In genomic region chr1:41355761-41356160, GRCh38 we compare ENCODE assay signal across 20 cellular contexts. TPM values are rescaled to one million over a fixed set of nuclear protein-coding genes. Genes with fewer than 3 reads are reported as not detected.
A peak's percentile ranks its signal among the peaks of the same experiment; 100 is the strongest.
DNase-seq lines count a peak whose midpoint lies in the region; ATAC-seq and TF ChIP-seq lines count a peak whose summit lies in the region.
"Had no signal": no experiment of that assay in that cellular context is flagged by ENCODE, and none has a peak within 500 bp of the region (broad histone marks: within the 10 kb centered on the region; RNA-seq: fewer than 3 reads in every experiment).

No MANE protein-coding gene starts in this region.

- H3K27ac ChIP-seq in neuronal stem cell (replicated peaks; ENCODE audit: low read length) (no peak overlapping the region), upper lobe of right lung (no peak overlapping the region)
- H3K27ac ChIP-seq: A549 had no signal

- no peak overlapping the region for H3K27ac Mint-ChIP-seq in chondrocyte (ENCODE audit: unreplicated experiment)
- H3K27ac Mint-ChIP-seq: B cell had no signal

- H3K27me3 Mint-ChIP-seq in chondrocyte (ENCODE audit: low read depth), result no peaks in the 10 kb centered on the region

- no peak overlapping the region for H4K91ac ChIP-seq in neuronal stem cell (ENCODE audit: low read depth, low read length, poor library complexity)

- H4K8ac ChIP-seq in neuronal stem cell (ENCODE audit: low read depth, low read length), result no peak overlapping the region

- TF ChIP-seq CTCF in chondrocyte (IDR thresholded peaks at IDR 0.05) (no peak), upper lobe of right lung (IDR thresholded peaks at IDR 0.05) (no peak)

- H3K14ac ChIP-seq in neuronal stem cell (ENCODE audit: low read length), result no peak overlapping the region

- no peaks in the 10 kb centered on the region for H3K79me1 ChIP-seq in neuronal stem cell (ENCODE audit: low read depth, low read length)

- H3K23ac ChIP-seq in neuronal stem cell (ENCODE audit: low read depth, low read length, poor library complexity), result no peak overlapping the region

- H3K27me3 ChIP-seq in neuronal stem cell (ENCODE audit: control insufficient read depth in 3 of 3, insufficient read depth in 3 of 3, low read depth in 1 of 3, low read length in 3 of 3), result peaks cover 0 to 30% (median 0%) of the 10 kb centered on the region in 3 experiments
- no peaks in the 10 kb centered on the region for H3K27me3 ChIP-seq in upper lobe of right lung
- H3K27me3 ChIP-seq: MG63 had no signal

- H3K4me3 Mint-ChIP-seq in chondrocyte (ENCODE audit: unreplicated experiment), result no peak overlapping the region
- H3K4me3 Mint-ChIP-seq: B cell, CD14-positive monocyte had no signal

- H2BK15ac ChIP-seq in neuronal stem cell (ENCODE audit: low read length), result peak overlapping the region; percentile 17

- H2AK5ac ChIP-seq in neuronal stem cell (ENCODE audit: low read depth, low read length), result no peak overlapping the region

- intact Hi-C loops in upper lobe of right lung (cut with DNase I), result no loop called here

- no peak for ATAC-seq in upper lobe of right lung
- ATAC-seq: A549 had no signal

- H3K36me3 ChIP-seq in neuronal stem cell (replicated peaks in 1 of 2; ENCODE audit: control insufficient read depth in 2 of 2, insufficient read depth in 2 of 2, low read length in 2 of 2), result no peaks in the 10 kb centered on the region
- H3K36me3 ChIP-seq in upper lobe of right lung, result no peaks in the 10 kb centered on the region
- H3K36me3 ChIP-seq: MG63 had no signal

- no peak overlapping the region for H2BK5ac ChIP-seq in neuronal stem cell (ENCODE audit: low read length)

- H3K4me1 Mint-ChIP-seq in chondrocyte (ENCODE audit: low read depth), result peaks cover 39% of the 10 kb centered on the region

- H3K9me3 ChIP-seq in neuronal stem cell (replicated peaks in 1 of 2; ENCODE audit: control insufficient read depth in 2 of 2, insufficient read depth in 1 of 2, low read depth in 1 of 2, low read length in 2 of 2) (no peaks in the 10 kb centered on the region), upper lobe of right lung (no peaks in the 10 kb centered on the region)
- H3K9me3 ChIP-seq: A549, MG63 had no signal

- no peak overlapping the region for H3K9ac ChIP-seq in neuronal stem cell (ENCODE audit: low read depth, low read length, poor library complexity)

- H3K4me1 ChIP-seq in neuronal stem cell (ENCODE audit: control insufficient read depth in 2 of 2, insufficient read depth in 1 of 2, low read depth in 1 of 2, low read length in 2 of 2), result peaks cover 18 to 32% of the 10 kb centered on the region in 2 donors
- peaks cover 5% of the 10 kb centered on the region for H3K4me1 ChIP-seq in upper lobe of right lung

- no peak overlapping the region for H3K4me2 ChIP-seq in neuronal stem cell (ENCODE audit: insufficient read depth, low read length, poor library complexity, severe bottlenecking)
- H3K4me2 ChIP-seq: A549 had no signal

- no peaks in the 10 kb centered on the region for H3K9me3 Mint-ChIP-seq in chondrocyte (ENCODE audit: low read depth)

- WGBS in neuronal stem cell (ENCODE audit: extremely low coverage in 2 of 2, insufficient read length in 2 of 2, insufficient replicate concordance in 1 of 2), 2 donors, result no CpG with 5 or more reads among the region's 6 CpGs

- no peak overlapping the region for H2BK12ac ChIP-seq in neuronal stem cell (ENCODE audit: low read length)

- H2BK120ac ChIP-seq in neuronal stem cell (ENCODE audit: low read depth, low read length), result no peak overlapping the region

- H3K36me3 Mint-ChIP-seq in chondrocyte (ENCODE audit: low read depth), result no peaks in the 10 kb centered on the region
- H3K36me3 Mint-ChIP-seq: CD14-positive monocyte had no signal

- DNase-seq in activated effector memory CD4-positive, alpha-beta T cell treated with anti-CD3 and anti-CD28 coated beads, Interleukin-2, amount 50 U/mL, for 16 hours, result peak; percentile 48
- DNase-seq in activated effector memory CD4-positive, alpha-beta T cell treated with Interleukin-2 at 50 U/mL for 16 hours, result no peak
- DNase-seq in chondrocyte (ENCODE audit: low spot score) (peak; percentile 13), neuronal stem cell (ENCODE audit: low spot score) (no peak), upper lobe of right lung (peak; percentile 11), epidermal melanocyte (ENCODE audit: insufficient read length, low spot score) (no peak), GM03348 (ENCODE audit: low spot score) (no peak), SIG-M5 (lab: John Stamatoyannopoulos, UW) (no peak)
- DNase-seq: EL, MG63, NCI-H1417, NCI-H1694 treated with DMSO at 0.1 percent for 48 hours, NCI-H2081 treated with DMSO at 0.1 percent for 48 hours, NCI-H2171 treated with DMSO at 0.1 percent for 48 hours, NCI-H524 treated with DMSO at 0.1 percent for 48 hours, Right ventricle myocardium superior had no signal

- no peak overlapping the region for H3K4ac ChIP-seq in neuronal stem cell (ENCODE audit: low read length)

- H2AFZ ChIP-seq in neuronal stem cell (ENCODE audit: low read length), result no peak overlapping the region

- H3K18ac ChIP-seq in neuronal stem cell (ENCODE audit: low read length), result no peak overlapping the region

- H3K4me3 ChIP-seq in neuronal stem cell (ENCODE audit: low read length in 2 of 2) (no peak overlapping the region), upper lobe of right lung (no peak overlapping the region)
- H3K4me3 ChIP-seq: A549, MG63 had no signal

RNA-seq across cellular contexts. Expression of gene FOXO6, which starts 5.5 kb away (rescaled TPM):
- 1.1 to 3.2 TPM (median 1.7 TPM) in 3 replicates for total RNA-seq in chondrocyte
- 3.4 TPM for polyA plus RNA-seq in neuronal stem cell (2013, experiment 1 of 2)
- polyA plus RNA-seq in neuronal stem cell (2013, experiment 2 of 2), result 3.1 TPM
- total RNA-seq in upper lobe of right lung, result 0.43 TPM
- total RNA-seq: RPMI7951 had no signal
- polyA plus RNA-seq: CD14-positive monocyte had no signal

Comparison
In these comparisons a context has a peak if more than half of its experiments do, and no peak if none do; other contexts are left out.
1. DNase-seq: peak in activated effector memory CD4-positive, alpha-beta T cell treated with anti-CD3 and anti-CD28 coated beads, Interleukin-2, amount 50 U/mL, for 16 hours (single experiment), chondrocyte (single experiment) and upper lobe of right lung (single experiment); none in activated effector memory CD4-positive, alpha-beta T cell treated with Interleukin-2 at 50 U/mL for 16 hours (single experiment), neuronal stem cell (single experiment), epidermal melanocyte (single experiment), GM03348 (single experiment) and SIG-M5 (single experiment).